Comparison of ENCODE assay signal across 8 cellular contexts in genomic region chr12:27710592-27711311, GRCh38. TPM values are rescaled to one million over a fixed set of nuclear protein-coding genes. Genes with fewer than 3 reads are reported as not detected.
A peak's percentile ranks its signal among the peaks of the same experiment; 100 is the strongest.
DNase-seq lines count a peak whose midpoint lies in the region; ATAC-seq and TF ChIP-seq lines count a peak whose summit lies in the region.

Gene MRPS35 (plus strand): TSS chr12:27710832. CDS start chr12:27710844, 12 bp downstream.

- H3K27me3 Mint-ChIP-seq in activated naive CD8-positive, alpha-beta T cell = no peaks in the 10 kb centered on the region
- H3K27me3 Mint-ChIP-seq in glutamatergic neuron (ENCODE audit: unreplicated experiment) = peaks cover 3% of the 10 kb centered on the region

- TF ChIP-seq CTCF in GM10266 (IDR thresholded peaks at IDR 0.05; ENCODE audit: control insufficient read depth, insufficient read depth, low read depth, missing control alignments) (no peak), NB4 (IDR thresholded peaks at IDR 0.05; ENCODE audit: low read depth, low read length) (no peak), glutamatergic neuron (IDR thresholded peaks at IDR 0.05; ENCODE audit: partially characterized antibody, unreplicated experiment) (no peak), ovary (IDR thresholded peaks at IDR 0.05) (no peak)

- H3K27ac ChIP-seq in ovary (peak within 1 kb of the TSS; percentile 31 to 60), thymus (ENCODE audit: low read depth) (peak within 1 kb of the TSS; percentile 89)

- no peaks in the 10 kb centered on the region for H3K9me3 ChIP-seq in ovary
- H3K9me3 ChIP-seq in thymus (ENCODE audit: control insufficient read depth) = no peaks in the 10 kb centered on the region

- TF ChIP-seq EP300 in ovary (IDR thresholded peaks at IDR 0.05) = no peak

- 0% methylated on average over 46 of the region's 46 CpGs for WGBS in ovary, 3 donors
- under 1% methylated on average over 46 of the region's 46 CpGs for WGBS in thymus

- ATAC-seq in HG02571 (IDR thresholded peaks at IDR 0.05; ENCODE audit: unreplicated experiment) = peak; percentile 97

- peak; percentile 85 for DNase-seq in GM10266 (ENCODE audit: extremely low spot score)
- peak; percentile 99 for DNase-seq in NB4 (ENCODE audit: low read depth)
- peak; percentile 73 for DNase-seq in SKM-1 treated with dmso at 0.1 percent for 144 hours (lab: John Stamatoyannopoulos, UW; ENCODE audit: unreplicated experiment)
- DNase-seq in glutamatergic neuron = peak; percentile 95
- peak; percentile 86 to 93 (median 91) for DNase-seq in ovary

- peak within 1 kb of the TSS; percentile 99 for H3K4me3 Mint-ChIP-seq in activated naive CD8-positive, alpha-beta T cell
- H3K4me3 Mint-ChIP-seq in glutamatergic neuron (ENCODE audit: unreplicated experiment) = peak within 1 kb of the TSS; percentile 93

- H3K27ac Mint-ChIP-seq in activated naive CD8-positive, alpha-beta T cell = peak within 1 kb of the TSS; percentile 98
- H3K27ac Mint-ChIP-seq in glutamatergic neuron (ENCODE audit: unreplicated experiment) = peak within 1 kb of the TSS; percentile 91

- no peaks in the 10 kb centered on the region for H3K9me3 Mint-ChIP-seq in activated naive CD8-positive, alpha-beta T cell (ENCODE audit: low read depth)
- peaks cover 2% of the 10 kb centered on the region for H3K9me3 Mint-ChIP-seq in glutamatergic neuron (ENCODE audit: unreplicated experiment)

- peaks cover 33% of the 10 kb centered on the region for H3K4me1 Mint-ChIP-seq in activated naive CD8-positive, alpha-beta T cell (ENCODE audit: low read depth)
- peaks cover 10% of the 10 kb centered on the region for H3K4me1 Mint-ChIP-seq in glutamatergic neuron (ENCODE audit: low read depth, unreplicated experiment)

- intact Hi-C loops in ovary (cut with DNase I) = no loop called here

- TF ChIP-seq POLR2A in NB4 (IDR thresholded peaks at IDR 0.05; ENCODE audit: extremely low read depth, insufficient read length) = peak; percentile 100
- peak; percentile 25 for TF ChIP-seq POLR2A in ovary (IDR thresholded peaks at IDR 0.05)

- H3K4me1 ChIP-seq in ovary (ENCODE audit: insufficient read depth) = peaks cover 2% of the 10 kb centered on the region
- H3K4me1 ChIP-seq in thymus (ENCODE audit: control insufficient read depth, insufficient read depth, low read length) = no peaks in the 10 kb centered on the region

- peak within 1 kb of the TSS; percentile 73 for H3K4me3 ChIP-seq in NB4 (ENCODE audit: low read depth, low read length)
- H3K4me3 ChIP-seq in ovary = peak within 1 kb of the TSS; percentile 66
- peak within 1 kb of the TSS; percentile 92 for H3K4me3 ChIP-seq in thymus (ENCODE audit: low read length)

- H3K36me3 Mint-ChIP-seq in activated naive CD8-positive, alpha-beta T cell = peaks cover 10% of the 10 kb centered on the region
- no peaks in the 10 kb centered on the region for H3K36me3 Mint-ChIP-seq in glutamatergic neuron (ENCODE audit: unreplicated experiment)

- H3K36me3 ChIP-seq in ovary = no peaks in the 10 kb centered on the region
- H3K36me3 ChIP-seq in thymus (ENCODE audit: control insufficient read depth, insufficient read depth) = no peaks in the 10 kb centered on the region

- no peaks in the 10 kb centered on the region for H3K27me3 ChIP-seq in ovary
- H3K27me3 ChIP-seq in thymus (ENCODE audit: control insufficient read depth, insufficient read depth) = no peaks in the 10 kb centered on the region

RNA-seq across cellular contexts. Expression of gene MRPS35, which starts in this region (rescaled TPM):
- 27.4 TPM for total RNA-seq in glutamatergic neuron (ENCODE audit: unreplicated experiment)
- total RNA-seq in ovary = 10 to 100 TPM; 27.9 to 44.4 (median 35.5) TPM
- polyA plus RNA-seq in ovary = 10 to 100 TPM; 23.3 to 43.4 TPM
- polyA plus RNA-seq in thymus = 32.1 TPM

Comparison
In these comparisons a context has a peak if more than half of its experiments do, and no peak if none do; other contexts are left out.
1. Peak in every context shown above with its lines: DNase-seq, ATAC-seq, H3K4me3 ChIP-seq and H3K27ac ChIP-seq.